ENCODE assay signal across 12 cellular contexts in genomic region chr12:102921240-102921639, GRCh38. TPM values are rescaled to one million over a fixed set of nuclear protein-coding genes. Genes with fewer than 3 reads are reported as not detected.
"Had no signal": no experiment of that assay in that cellular context is flagged by ENCODE, and none has a peak within 500 bp of the region (broad histone marks: within the 10 kb centered on the region; RNA-seq: fewer than 3 reads in every experiment).

No MANE protein-coding gene starts in this region.

- H3K36me3 ChIP-seq: HAP-1 had no signal

- H3K27ac ChIP-seq: GM23248, HL-60 had no signal

- H3K27ac Mint-ChIP-seq: HFFc6 had no signal

- ATAC-seq: HCT116, K562 had no signal

- DNase-seq: GM23248, GOT3, H7, HFFc6, IMR-90, KG1 had no signal

- H3K9me3 ChIP-seq: HAP-1 had no signal

- H3K9ac ChIP-seq: GM23248 had no signal

- H3K4me3 Mint-ChIP-seq: HFFc6 had no signal

- H3K4me1 ChIP-seq: HAP-1 had no signal

- H3K4me3 ChIP-seq: GM23248, HAP-1, K562 had no signal

RNA-seq across cellular contexts. Expression of gene PAH, which starts 4.2 kb away (rescaled TPM):
- total RNA-seq: GM23248, HFFc6, HT1080, IMR-90 had no signal
- polyA plus RNA-seq: GM23248, IMR-90 had no signal

RNA-seq across cellular contexts. Expression of gene ASCL1, which starts 36.2 kb away (rescaled TPM):
- total RNA-seq: GM23248, H4, HFFc6, HT1080, IMR-90 had no signal
- polyA plus RNA-seq: GM23248, IMR-90 had no signal
